Comparison of ENCODE assay signal across 8 cellular contexts in genomic region chr1:8712413-8713229, GRCh38.
DNase-seq lines count a peak whose midpoint lies in the region; ATAC-seq and TF ChIP-seq lines count a peak whose summit lies in the region.

No MANE protein-coding gene starts in this region.

- intact Hi-C loops in vagina (cut with DNase I), result no loop called here

- POLR2A ChIA-PET in RWPE1 (lab: Yijun Ruan, JAX; ENCODE audit: low non-redundant PET), result no interaction called here

- H3K27ac ChIP-seq in RWPE1 (peak overlapping the region; percentile 87), vagina (peak overlapping the region; percentile 61)

- H3K36me3 ChIP-seq in MG63 (no peaks in the 10 kb centered on the region), vagina (no peaks in the 10 kb centered on the region)

- DNase-seq in DMS79 (lab: John Stamatoyannopoulos, UW) (peak; percentile 67), MG63 (peak; percentile 44), RWPE1 (ENCODE audit: low spot score) (peak; percentile 52), dermis microvascular lymphatic vessel endothelial cell (ENCODE audit: low read depth in 2 of 2) (peak; percentile 94 to 98), middle frontal gyrus (ENCODE audit: extremely low spot score, low spot score) (peak; percentile 42), vagina (ENCODE audit: extremely low spot score in 2 of 2) (no peak)
- DNase-seq in stimulated activated CD4-positive, alpha-beta T cell treated with anti-CD3 and anti-CD28 coated beads, Interleukin-4, amount 100 ng/mL, for 1 hour, result no peak

- H3K4me1 ChIP-seq in vagina, result peaks cover 25% of the 10 kb centered on the region

- CTCF ChIA-PET in RWPE1 (lab: Yijun Ruan, JAX), result no interaction called here

- no peaks in the 10 kb centered on the region for H3K27me3 ChIP-seq in MG63
- no peaks in the 10 kb centered on the region for H3K27me3 ChIP-seq in vagina

- H3K4me3 ChIP-seq in MG63 (peak overlapping the region; percentile 3), vagina (no peak overlapping the region)

- no peak for TF ChIP-seq POLR2A in vagina (IDR thresholded peaks at IDR 0.05)

- H3K9me3 ChIP-seq in MG63 (no peaks in the 10 kb centered on the region), vagina (no peaks in the 10 kb centered on the region)

- TF ChIP-seq CTCF in RWPE1 (conservative IDR thresholded peaks at IDR 0.05; ENCODE audit: low read depth), result no peak
- no peak for TF ChIP-seq CTCF in vagina (IDR thresholded peaks at IDR 0.05)

- ATAC-seq in GM21447 (IDR thresholded peaks at IDR 0.05; ENCODE audit: unreplicated experiment), result no peak

Comparison
In these comparisons a context has a peak if more than half of its experiments do, and no peak if none do; other contexts are left out.
1. DNase-seq: peak in DMS79 (single experiment), MG63 (single experiment), RWPE1 (single experiment), dermis microvascular lymphatic vessel endothelial cell (2 of 2) and middle frontal gyrus (single experiment); none in vagina (0 of 2) and stimulated activated CD4-positive, alpha-beta T cell treated with anti-CD3 and anti-CD28 coated beads, Interleukin-4, amount 100 ng/mL, for 1 hour (single experiment).